In the genomic region with DNA sequence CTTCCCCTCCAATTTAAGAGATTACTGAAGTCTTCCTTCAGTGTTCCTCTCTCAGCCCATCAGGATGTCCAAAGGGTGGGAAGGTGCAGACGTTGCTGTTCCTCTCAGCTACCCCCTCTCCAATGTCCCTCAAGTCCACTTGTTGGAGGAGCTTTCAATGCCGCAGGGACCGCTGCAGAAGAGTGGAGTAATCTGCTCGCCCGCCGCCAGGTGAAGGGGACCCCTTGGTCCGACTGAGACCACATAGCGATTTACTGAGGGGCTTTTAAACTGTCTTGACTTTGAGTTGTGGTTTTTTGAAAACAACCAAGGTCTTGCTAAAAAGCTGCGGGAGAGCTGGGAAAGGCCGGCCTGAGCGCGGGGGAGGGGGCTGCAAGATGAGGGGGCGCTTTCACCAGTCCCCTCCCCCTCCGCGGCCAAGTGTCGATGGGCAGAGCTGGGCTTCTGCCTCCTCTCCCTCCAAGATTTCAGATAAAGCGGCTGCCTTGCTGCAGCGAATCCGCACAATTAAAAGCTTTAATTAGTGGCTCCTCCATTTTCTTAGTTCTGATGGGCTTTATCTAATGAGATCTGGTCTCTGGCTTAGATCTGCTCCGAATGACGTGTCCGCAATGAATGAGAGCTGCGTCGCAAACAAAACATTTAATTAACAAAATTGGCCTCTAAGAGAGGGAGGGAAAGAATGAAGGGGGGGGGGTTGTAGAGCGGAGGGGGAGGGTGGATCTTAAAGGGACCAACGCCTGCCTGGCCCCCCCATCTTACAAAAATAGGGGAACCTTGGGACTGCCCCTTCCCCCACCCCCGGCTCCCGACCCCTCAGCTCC, we compare ENCODE assay signal across 8 cellular contexts. TPM values are rescaled to one million over a fixed set of nuclear protein-coding genes. Genes with fewer than 3 reads are reported as not detected.
A peak's percentile ranks its signal among the peaks of the same experiment; 100 is the strongest.
DNase-seq lines count a peak whose midpoint lies in the region; ATAC-seq, FAIRE-seq and TF ChIP-seq lines count a peak whose summit lies in the region.

No MANE protein-coding gene starts in this region.

- in situ Hi-C loops in ACHN (cut with HindIII; ENCODE audit: low pct_ligation_motif_present, low pct_unique_long_range_greater_than_20kb, low sequenced_read_pairs): no loop called here

- intact Hi-C loops in colonic mucosa (cut with DNase I) (loop anchor here (10.0 kb wide), 2 partner anchors 260 to 350 kb away; no protein-coding TSS in a partner anchor), lower lobe of right lung (cut with DNase I) (no loop called here), testis (cut with DNase I; ENCODE audit: low total_unique reads) (no loop called here)

- H3K4me1 ChIP-seq in colonic mucosa (peaks cover 15% of the 10 kb centered on the region), lower lobe of right lung (peaks cover 60% of the 10 kb centered on the region), testis (peaks cover 17% of the 10 kb centered on the region)

- no peak for TF ChIP-seq POLR2A in testis (IDR thresholded peaks at IDR 0.05)

- H3K9ac ChIP-seq in colonic mucosa (ENCODE audit: low read depth in 2 of 2, low read length in 2 of 2): peak overlapping the region; percentile 75 to 84

- H3K4me3 ChIP-seq in HFF-Myc (replicated peaks; ENCODE audit: low read depth, low read length) (peak overlapping the region; percentile 49), colonic mucosa (peak overlapping the region; percentile 47), lower lobe of right lung (peak overlapping the region; percentile 87), testis (peak overlapping the region; percentile 69 to 78)

- ATAC-seq in lower lobe of right lung: peak; percentile 1 to 13

- FAIRE-seq in urothelium cell line (lab: Jason Lieb, UNC): no peak

- H3K27me3 ChIP-seq in colonic mucosa (no peaks in the 10 kb centered on the region), lower lobe of right lung (ENCODE audit: low read depth) (no peaks in the 10 kb centered on the region), testis (no peaks in the 10 kb centered on the region)

- H3K36me3 ChIP-seq in colonic mucosa (no peaks in the 10 kb centered on the region), lower lobe of right lung (peaks cover 18% of the 10 kb centered on the region), testis (ENCODE audit: low read depth, missing control alignments) (no peaks in the 10 kb centered on the region)

- H3K9me3 ChIP-seq in colonic mucosa (no peaks in the 10 kb centered on the region), lower lobe of right lung (no peaks in the 10 kb centered on the region), testis (no peaks in the 10 kb centered on the region)

- DNase-seq in ELF-1 (ENCODE audit: low read depth, low spot score) (peak; percentile 80), HFF-Myc (ENCODE audit: extremely low read depth, low read depth) (no peak), RKO (ENCODE audit: low spot score) (peak; percentile 63), colonic mucosa (peak; percentile 39), lower lobe of right lung (no peak), testis (peak; percentile 43), urothelium cell line (ENCODE audit: low spot score) (no peak), ACHN (no peak)

- peak overlapping the region; percentile 56 for H3K27ac ChIP-seq in colonic mucosa
- peak overlapping the region; percentile 83 for H3K27ac ChIP-seq in lower lobe of right lung
- H3K27ac ChIP-seq in testis: peak overlapping the region; percentile 69 to 83

- TF ChIP-seq CTCF in HFF-Myc (IDR thresholded peaks at IDR 0.05; ENCODE audit: low read depth, low read length, missing control alignments) (no peak), colonic mucosa (IDR thresholded peaks at IDR 0.05) (no peak), lower lobe of right lung (IDR thresholded peaks at IDR 0.05) (no peak), testis (IDR thresholded peaks at IDR 0.05) (no peak)

- WGBS in testis, 2 donors: 5 to 7% methylated on average over 28 of the region's 28 CpGs

RNA-seq across cellular contexts. Expression of gene LMO4, which starts 5.9 kb away (rescaled TPM):
- total RNA-seq in colonic mucosa (10 to 100 TPM; 23.6 to 24.1 TPM), lower lobe of right lung (53.0 TPM), testis (10 to 100 TPM; 38.3 to 65.6 TPM)
- polyA plus RNA-seq in testis (ENCODE audit: insufficient read depth, low read depth, low replicate concordance): 76.6 TPM

Comparison
In these comparisons a context has a peak if more than half of its experiments do, and no peak if none do; other contexts are left out.
1. DNase-seq: peak in ELF-1 (single experiment), RKO (single experiment), colonic mucosa (single experiment) and testis (single experiment); none in HFF-Myc (single experiment), lower lobe of right lung (single experiment), urothelium cell line (single experiment) and ACHN (single experiment).
2. Peak in every context shown above with its lines, with median percentiles within 50 percentile points of each other: H3K4me3 ChIP-seq and H3K27ac ChIP-seq.